13 cellular contexts compared by ENCODE assay signal in the genomic region with DNA sequence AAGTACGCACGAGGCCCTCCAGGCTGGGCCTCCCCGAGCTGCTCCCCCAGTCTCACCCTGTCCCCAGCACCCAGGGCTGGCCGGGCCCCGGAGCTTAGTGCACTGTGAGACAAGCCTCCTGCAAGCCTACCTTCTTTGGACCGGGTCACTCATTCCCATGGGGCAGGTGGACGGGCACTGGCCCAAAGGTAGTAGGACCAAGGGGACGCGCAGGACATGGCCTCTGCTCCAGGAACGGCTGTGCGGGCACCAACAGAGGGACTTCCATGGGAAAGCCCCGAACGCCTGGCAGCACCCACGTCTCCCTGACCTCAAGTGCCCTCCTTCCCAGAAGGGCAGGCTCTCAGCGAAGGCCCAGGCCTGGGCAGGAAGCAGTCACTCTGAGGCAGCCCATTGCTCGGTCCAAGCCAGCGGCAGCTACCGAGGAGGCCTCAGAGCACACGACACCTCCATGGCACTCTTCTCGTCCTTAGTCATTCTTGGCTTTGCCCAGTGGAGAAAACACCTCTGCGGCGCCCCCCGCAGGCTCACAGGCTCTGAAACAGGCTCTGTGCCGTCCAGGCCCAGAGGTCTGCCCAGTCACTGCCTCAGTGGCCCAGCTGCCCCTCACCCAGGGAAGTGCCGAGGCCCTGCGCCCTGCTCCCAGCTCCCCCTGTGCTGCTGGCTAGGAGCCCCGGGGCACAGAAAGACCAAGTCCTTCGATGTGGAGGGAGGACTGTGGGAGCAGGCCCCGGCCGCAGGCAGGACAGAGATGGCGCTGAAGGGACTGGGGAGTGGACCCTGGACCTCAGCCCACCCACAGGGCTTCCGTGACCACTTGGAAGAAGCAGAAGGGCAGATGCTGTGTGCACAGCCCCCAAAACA. TPM values are rescaled to one million over a fixed set of nuclear protein-coding genes. Genes with fewer than 3 reads are reported as not detected.
DNase-seq lines count a peak whose midpoint lies in the region; ATAC-seq and TF ChIP-seq lines count a peak whose summit lies in the region.
"Had no signal": no experiment of that assay in that cellular context is flagged by ENCODE, and none has a peak within 500 bp of the region (broad histone marks: within the 10 kb centered on the region; RNA-seq: fewer than 3 reads in every experiment).

No MANE protein-coding gene starts in this region.

- DNase-seq in Right ventricle myocardium inferior (ENCODE audit: missing footprints) (peak; percentile 57), cardiac septum (ENCODE audit: low spot score) (no peak), esophagus squamous epithelium (lab: John Stamatoyannopoulos, UW) (no peak), posterior vena cava (ENCODE audit: low spot score) (peak; percentile 74), iPS-NIHi7 (ENCODE audit: extremely low spot score) (no peak), NCI-H526 treated with DMSO at 0.1 percent for 48 hours (lab: John Stamatoyannopoulos, UW) (no peak)
- no peak for DNase-seq in activated T-helper 2 cell treated with anti-CD3 and anti-CD28 coated beads, Interferon-gamma antibody, Interleukin-2, Interleukin-4, amounts not matched to agents 10 μg/mL and 5 μg/mL and 100 μg/mL, durations not matched to agents 14 hours and 24 hours and 36 hours (ENCODE audit: low spot score)
- DNase-seq: activated CD8-positive, alpha-beta memory T cell treated with anti-CD3 and anti-CD28 coated beads, Interleukin-2, amount 50 U/mL, for 48 hours; activated naive CD8-positive, alpha-beta T cell treated with anti-CD3 and anti-CD28 coated beads, Interleukin-2, amount 10 ng/mL, durations not matched to agents 7 days and 5 days; Calu3; NCI-H2081 had no signal

- no peaks in the 10 kb centered on the region for H3K9me3 Mint-ChIP-seq in activated T-helper 2 cell treated with anti-CD3 and anti-CD28 coated beads, Interferon-gamma antibody, Interleukin-2, Interleukin-4, amounts not matched to agents 10 μg/mL and 5 μg/mL and 100 μg/mL, durations not matched to agents 14 hours and 24 hours and 36 hours
- H3K9me3 Mint-ChIP-seq: activated naive CD8-positive, alpha-beta T cell treated with anti-CD3 and anti-CD28 coated beads, Interleukin-2, amount 10 ng/mL, durations not matched to agents 7 days and 5 days had no signal

- H3K36me3 ChIP-seq in esophagus squamous epithelium: peaks cover 0 to 53% (median 0%) of the 10 kb centered on the region in 3 donors
- H3K36me3 ChIP-seq: SJSA1 had no signal

- H3K27me3 ChIP-seq in esophagus squamous epithelium: no peaks in the 10 kb centered on the region
- H3K27me3 ChIP-seq: SJSA1 had no signal

- no peaks in the 10 kb centered on the region for H3K27me3 Mint-ChIP-seq in activated T-helper 2 cell treated with anti-CD3 and anti-CD28 coated beads, Interferon-gamma antibody, Interleukin-2, Interleukin-4, amounts not matched to agents 10 μg/mL and 5 μg/mL and 100 μg/mL, durations not matched to agents 14 hours and 24 hours and 36 hours (ENCODE audit: low read depth)
- H3K27me3 Mint-ChIP-seq: activated naive CD8-positive, alpha-beta T cell treated with anti-CD3 and anti-CD28 coated beads, Interleukin-2, amount 10 ng/mL, durations not matched to agents 7 days and 5 days had no signal

- H3K4me1 ChIP-seq in esophagus squamous epithelium: peaks cover 29 to 95% (median 73%) of the 10 kb centered on the region in 3 donors

- H3K9me3 ChIP-seq in esophagus squamous epithelium: no peaks in the 10 kb centered on the region
- H3K9me3 ChIP-seq: SJSA1 had no signal

- ATAC-seq in Right ventricle myocardium inferior (peak; percentile 11), HG02623 (IDR thresholded peaks at IDR 0.05; ENCODE audit: unreplicated experiment) (no peak)

- H3K27ac Mint-ChIP-seq in activated T-helper 2 cell treated with anti-CD3 and anti-CD28 coated beads, Interferon-gamma antibody, Interleukin-2, Interleukin-4, amounts not matched to agents 10 μg/mL and 5 μg/mL and 100 μg/mL, durations not matched to agents 14 hours and 24 hours and 36 hours: no peak overlapping the region
- H3K27ac Mint-ChIP-seq: activated naive CD8-positive, alpha-beta T cell treated with anti-CD3 and anti-CD28 coated beads, Interleukin-2, amount 10 ng/mL, durations not matched to agents 7 days and 5 days had no signal

- no peak overlapping the region for H3K4me3 Mint-ChIP-seq in activated T-helper 2 cell treated with anti-CD3 and anti-CD28 coated beads, Interferon-gamma antibody, Interleukin-2, Interleukin-4, amounts not matched to agents 10 μg/mL and 5 μg/mL and 100 μg/mL, durations not matched to agents 14 hours and 24 hours and 36 hours (ENCODE audit: low read depth)
- H3K4me3 Mint-ChIP-seq: activated naive CD8-positive, alpha-beta T cell treated with anti-CD3 and anti-CD28 coated beads, Interleukin-2, amount 10 ng/mL, durations not matched to agents 7 days and 5 days had no signal

- peak overlapping the region; percentile 63 to 89 (median 82) for H3K27ac ChIP-seq in esophagus squamous epithelium
- H3K27ac ChIP-seq: SJSA1 had no signal

- H3K4me3 ChIP-seq in esophagus squamous epithelium: no peak overlapping the region
- H3K4me3 ChIP-seq: SJSA1 had no signal

- WGBS in esophagus squamous epithelium, 2 donors: 63 to 85% methylated on average over 2 to 5 of the region's 32 CpGs

- intact Hi-C loops in Right ventricle myocardium inferior (cut with DNase I): no loop called here
- intact Hi-C loops in cardiac septum (cut with DNase I): no loop called here
- intact Hi-C loops in esophagus squamous epithelium (cut with DNase I): no loop called here
- intact Hi-C loops in posterior vena cava (cut with DNase I): no loop called here
- intact Hi-C loops in activated T-helper 2 cell treated with anti-CD3 and anti-CD28 coated beads, Interferon-gamma antibody, Interleukin-2, Interleukin-4, amounts not matched to agents 10 μg/mL and 5 μg/mL and 100 μg/mL, durations not matched to agents 14 hours and 24 hours and 36 hours (cut with micrococcal nuclease): no loop called here

- no peaks in the 10 kb centered on the region for H3K4me1 Mint-ChIP-seq in activated T-helper 2 cell treated with anti-CD3 and anti-CD28 coated beads, Interferon-gamma antibody, Interleukin-2, Interleukin-4, amounts not matched to agents 10 μg/mL and 5 μg/mL and 100 μg/mL, durations not matched to agents 14 hours and 24 hours and 36 hours (ENCODE audit: low read depth)

- H3K36me3 Mint-ChIP-seq in activated T-helper 2 cell treated with anti-CD3 and anti-CD28 coated beads, Interferon-gamma antibody, Interleukin-2, Interleukin-4, amounts not matched to agents 10 μg/mL and 5 μg/mL and 100 μg/mL, durations not matched to agents 14 hours and 24 hours and 36 hours (ENCODE audit: low read depth): peaks cover 14% of the 10 kb centered on the region
- H3K36me3 Mint-ChIP-seq: activated naive CD8-positive, alpha-beta T cell treated with anti-CD3 and anti-CD28 coated beads, Interleukin-2, amount 10 ng/mL, durations not matched to agents 7 days and 5 days had no signal

- TF ChIP-seq CTCF in esophagus squamous epithelium (IDR thresholded peaks at IDR 0.05): no peak

- TF ChIP-seq POLR2A in esophagus squamous epithelium (IDR thresholded peaks at IDR 0.05): no peak

RNA-seq across cellular contexts. Expression of a gene that starts 3.8 kb away (rescaled TPM):
- total RNA-seq in Right ventricle myocardium inferior (48.7 TPM), cardiac septum (48.5 TPM), esophagus squamous epithelium (10 to 100 TPM; 21.5 to 45.0 (median 30.1) TPM), posterior vena cava (10 to 100 TPM; 47.5 to 57.2 TPM)
- 23.1 and 23.3 TPM in 2 replicates for total RNA-seq in activated T-helper 2 cell treated with anti-CD3 and anti-CD28 coated beads, Interferon-gamma antibody, Interleukin-2, Interleukin-4, amounts not matched to agents 10 μg/mL and 5 μg/mL and 100 μg/mL, durations not matched to agents 14 hours and 24 hours and 36 hours

Comparison
In these comparisons a context has a peak if more than half of its experiments do, and no peak if none do; other contexts are left out.
1. DNase-seq: peak in Right ventricle myocardium inferior (single experiment) and posterior vena cava (single experiment); none in cardiac septum (single experiment), esophagus squamous epithelium (single experiment), activated T-helper 2 cell treated with anti-CD3 and anti-CD28 coated beads, Interferon-gamma antibody, Interleukin-2, Interleukin-4, amounts not matched to agents 10 μg/mL and 5 μg/mL and 100 μg/mL, durations not matched to agents 14 hours and 24 hours and 36 hours (single experiment), iPS-NIHi7 (single experiment) and NCI-H526 treated with DMSO at 0.1 percent for 48 hours (single experiment).